21 cellular contexts compared by ENCODE assay signal in the genomic region with DNA sequence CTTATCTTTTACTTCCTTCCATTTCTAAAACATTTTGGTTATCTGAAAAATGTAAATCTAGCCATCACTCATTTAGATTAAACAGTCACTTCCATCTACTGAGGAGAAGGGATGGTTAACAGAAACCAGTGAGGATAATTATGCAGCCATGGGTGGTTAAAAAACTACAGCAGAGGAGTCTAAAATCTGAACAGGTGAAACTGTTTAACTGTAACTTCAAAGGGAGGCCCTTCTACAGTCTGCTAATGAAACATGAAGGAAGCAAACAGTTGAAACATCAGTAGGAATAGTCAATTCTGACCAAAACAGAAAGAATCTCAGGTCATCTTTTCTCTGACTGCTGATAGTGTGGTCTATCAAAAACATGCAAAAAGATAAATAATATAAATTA.
A peak's percentile ranks its signal among the peaks of the same experiment; 100 is the strongest.
DNase-seq lines count a peak whose midpoint lies in the region; ATAC-seq, FAIRE-seq and TF ChIP-seq lines count a peak whose summit lies in the region.
"Had no signal": no experiment of that assay in that cellular context is flagged by ENCODE, and none has a peak within 500 bp of the region (broad histone marks: within the 10 kb centered on the region; RNA-seq: fewer than 3 reads in every experiment).

No MANE protein-coding gene starts in this region.

- POLR2A ChIA-PET in GM12878 (lab: Charles Lee), result interaction anchor here (0.6 to 1.0 kb wide), 2 partner anchors 9 to 266 kb away, joined by 4 read pairs; no protein-coding TSS in a partner anchor
- POLR2A ChIA-PET in PC-9 (lab: Charles Lee; ENCODE audit: unreplicated experiment), result interaction anchor here (0.6 kb wide), 1 partner anchor 37 kb away, joined by 28 read pairs; no protein-coding TSS in a partner anchor

- DNase-seq in activated CD4-positive, alpha-beta T cell treated with anti-CD3 and anti-CD28 coated beads, Interleukin-2, amount 10 ng/mL, durations not matched to agents 24 days and 14 days, result no peak
- DNase-seq in activated CD4-positive, alpha-beta T cell treated with anti-CD3 and anti-CD28 coated beads, Interleukin-2, amount 50 U/mL, for 1 hour, result no peak
- DNase-seq in GM12878 (ENCODE audit: low read depth, low spot score), result no peak
- DNase-seq in DMS79 (lab: John Stamatoyannopoulos, UW), result no peak
- DNase-seq in PC-9, result no peak
- no peak for DNase-seq in mammary epithelial cell
- DNase-seq: adrenal gland; colonic mucosa; DMS79 treated with DMSO at 0.1 percent for 48 hours; naive B cell; NCI-H1105; NCI-H2081; NK-92 treated with Interleukin-12 subunit alpha and Interleukin-12 subunit beta, amount 100 ng/mL, for 24 hours; occipital lobe; stimulated activated CD4-positive, alpha-beta T cell treated with anti-CD3 and anti-CD28 coated beads, Interleukin-4, amount 100 ng/mL, for 1 hour; upper lobe of left lung had no signal

- BruUV-seq in GM12878 (replicated peaks; lab: Mats Ljungman, UMichigan), result no TSS peak
- BruUV-seq in PC-9 (replicated peaks; lab: Mats Ljungman, UMichigan), result no TSS peak
- no TSS peak for BruUV-seq in mammary epithelial cell (replicated peaks; lab: Mats Ljungman, UMichigan)

- no peaks in the 10 kb centered on the region for H3K9me3 ChIP-seq in GM12878 (replicated peaks; ENCODE audit: control insufficient read depth, insufficient read depth, low read length)
- H3K9me3 ChIP-seq in PC-9 (ENCODE audit: insufficient read depth, low read depth), result no peaks in the 10 kb centered on the region
- no peaks in the 10 kb centered on the region for H3K9me3 ChIP-seq in mammary epithelial cell (replicated peaks; ENCODE audit: insufficient read depth, low read length)
- H3K9me3 ChIP-seq: adrenal gland, colonic mucosa, upper lobe of left lung had no signal

- peak overlapping the region; percentile 58 for H3K27ac ChIP-seq in GM12878 (ENCODE audit: control insufficient read depth, insufficient read depth)
- no peak overlapping the region for H3K27ac ChIP-seq in PC-9
- H3K27ac ChIP-seq in mammary epithelial cell (ENCODE audit: insufficient read depth, low read depth, low read length), result no peak overlapping the region
- H3K27ac ChIP-seq: adrenal gland, colonic mucosa, upper lobe of left lung had no signal

- dilution Hi-C loops in mammary epithelial cell (cut with HindIII; ENCODE audit: low sequenced_read_pairs), result loop anchor here (5.0 kb wide), 1 partner anchor 75 kb away; no protein-coding TSS in a partner anchor

- ATAC-seq in GM18907 (IDR thresholded peaks at IDR 0.05; ENCODE audit: unreplicated experiment) (peak; percentile 41), HG02852 (IDR thresholded peaks at IDR 0.05; ENCODE audit: unreplicated experiment) (peak; percentile 54), GM12878 (peak; percentile 81)
- ATAC-seq: WTC11 had no signal

- H3K4me1 ChIP-seq in GM12878 (ENCODE audit: control insufficient read depth, insufficient read depth, low read length) (peaks cover 11% of the 10 kb centered on the region), PC-9 (replicated peaks; ENCODE audit: insufficient read depth) (no peaks in the 10 kb centered on the region), mammary epithelial cell (ENCODE audit: insufficient read depth, low read length) (no peaks in the 10 kb centered on the region)
- H3K4me1 ChIP-seq: adrenal gland, colonic mucosa, upper lobe of left lung had no signal

- 0 out of 4 replicates have a peak, but pooled peaks of 1 of the 2 experiments have one; percentile 5 for TF ChIP-seq EP300 in GM12878 (IDR thresholded peaks at IDR 0.05; ENCODE audit: borderline replicate concordance in 1 of 2, control insufficient read depth in 1 of 2, low read depth in 2 of 2, low read length in 2 of 2)

- intact Hi-C loops in activated CD4-positive, alpha-beta T cell treated with anti-CD3 and anti-CD28 coated beads, Interleukin-2, amount 10 ng/mL, durations not matched to agents 24 days and 14 days (cut with micrococcal nuclease), result no loop called here
- intact Hi-C loops in GM12878 (cut with micrococcal nuclease; ENCODE audit: unreplicated experiment) (loop anchor here (5.0 to 10.0 kb wide), 2 partner anchors 192 to 390 kb away; no protein-coding TSS in a partner anchor), PC-9 (cut with micrococcal nuclease; ENCODE audit: unreplicated experiment) (loop anchor here (10.0 kb wide), 1 partner anchor 542 kb away; no protein-coding TSS in a partner anchor), mammary epithelial cell (cut with micrococcal nuclease) (loop anchor here (10.0 kb wide), 1 partner anchor 352 kb away; no protein-coding TSS in a partner anchor)

- H3K27me3 ChIP-seq in GM12878 (replicated peaks in 1 of 2; ENCODE audit: control insufficient read depth in 2 of 2, insufficient read depth in 2 of 2, low read length in 1 of 2) (no peaks in the 10 kb centered on the region), PC-9 (ENCODE audit: insufficient read depth, low read depth) (no peaks in the 10 kb centered on the region), mammary epithelial cell (ENCODE audit: insufficient read depth, low read length) (no peaks in the 10 kb centered on the region)
- H3K27me3 ChIP-seq: adrenal gland, colonic mucosa, upper lobe of left lung had no signal

- peaks cover 31% of the 10 kb centered on the region for H3K4me1 Mint-ChIP-seq in activated CD4-positive, alpha-beta T cell treated with anti-CD3 and anti-CD28 coated beads, Interleukin-2, amount 10 ng/mL, durations not matched to agents 24 days and 14 days
- H3K4me1 Mint-ChIP-seq: memory B cell, WTC11 had no signal

- CTCF ChIA-PET in GM12878 (lab: Yijun Ruan, JAX) (interaction anchor here (0.9 to 2.3 kb wide), 4 partner anchors 10 to 98 kb away, joined by 3 to 6 read pairs (median 4); no protein-coding TSS in a partner anchor), PC-9 (lab: Charles Lee) (interaction anchor here (0.7 kb wide), 1 partner anchor 1304 kb away, joined by 6 read pairs; no protein-coding TSS in a partner anchor), mammary epithelial cell (lab: Charles Lee; ENCODE audit: low non-redundant PET) (no interaction called here)

- H3K4me3 ChIP-seq in GM12878 (no peak overlapping the region), PC-9 (no peak overlapping the region), mammary epithelial cell (replicated peaks in 1 of 3; ENCODE audit: insufficient read depth in 1 of 3, low read depth in 2 of 3, low read length in 3 of 3) (no peak overlapping the region)
- H3K4me3 ChIP-seq: adrenal gland, colonic mucosa, smooth muscle cell, upper lobe of left lung had no signal

- TF ChIP-seq RAD21 in GM12878 (IDR thresholded peaks at IDR 0.05; ENCODE audit: insufficient read depth, low read depth, low read length), result no peak

- H3K79me2 ChIP-seq in GM12878 (ENCODE audit: control insufficient read depth, insufficient read depth, low read length) (no peaks in the 10 kb centered on the region), PC-9 (ENCODE audit: low read depth) (no peaks in the 10 kb centered on the region), mammary epithelial cell (ENCODE audit: insufficient read depth, low read length) (peaks cover 6% of the 10 kb centered on the region)

- H4K20me1 ChIP-seq in GM12878 (ENCODE audit: control insufficient read depth, insufficient read depth), result no peaks in the 10 kb centered on the region
- H4K20me1 ChIP-seq in PC-9 (ENCODE audit: insufficient read depth), result no peaks in the 10 kb centered on the region
- no peaks in the 10 kb centered on the region for H4K20me1 ChIP-seq in mammary epithelial cell (ENCODE audit: insufficient read depth, low read length)

- no peaks in the 10 kb centered on the region for H3K9me2 ChIP-seq in PC-9 (ENCODE audit: insufficient read depth)

- no peaks in the 10 kb centered on the region for H3K36me3 Mint-ChIP-seq in activated CD4-positive, alpha-beta T cell treated with anti-CD3 and anti-CD28 coated beads, Interleukin-2, amount 10 ng/mL, durations not matched to agents 24 days and 14 days (ENCODE audit: low read depth)
- H3K36me3 Mint-ChIP-seq: naive B cell had no signal

- H3K4me2 ChIP-seq in GM12878 (ENCODE audit: control insufficient read depth, insufficient read depth) (peak overlapping the region; percentile 64), PC-9 (no peak overlapping the region), mammary epithelial cell (ENCODE audit: insufficient read depth, low read depth, low read length) (no peak overlapping the region)
- H3K4me2 ChIP-seq: smooth muscle cell had no signal

- no peak for TF ChIP-seq POLR2A in GM12878 (IDR thresholded peaks at IDR 0.05; ENCODE audit: low read depth, low read length)

- H2AFZ ChIP-seq in GM12878 (ENCODE audit: control insufficient read depth, low read depth, low read length) (no peak overlapping the region; the same call in 1 of the 2 replicates), PC-9 (no peak overlapping the region), mammary epithelial cell (ENCODE audit: low read depth, low read length) (no peak overlapping the region)

- H3K27me3 Mint-ChIP-seq in activated CD4-positive, alpha-beta T cell treated with anti-CD3 and anti-CD28 coated beads, Interleukin-2, amount 10 ng/mL, durations not matched to agents 24 days and 14 days, result no peaks in the 10 kb centered on the region
- H3K27me3 Mint-ChIP-seq: memory B cell, naive B cell had no signal

- H3K9me3 Mint-ChIP-seq in activated CD4-positive, alpha-beta T cell treated with anti-CD3 and anti-CD28 coated beads, Interleukin-2, amount 10 ng/mL, durations not matched to agents 24 days and 14 days, result no peaks in the 10 kb centered on the region
- H3K9me3 Mint-ChIP-seq: memory B cell, WTC11 had no signal

- RAD21 ChIA-PET in GM12878 (lab: Charles Lee; ENCODE audit: unreplicated experiment), result interaction anchor here (0.7 to 1.4 kb wide), 4 partner anchors 16 to 378 kb away, joined by 3 to 10 read pairs (median 3); no protein-coding TSS in a partner anchor

- H3K9ac ChIP-seq in GM12878 (ENCODE audit: control insufficient read depth, insufficient read depth, low read length), result no peak overlapping the region
- no peak overlapping the region for H3K9ac ChIP-seq in mammary epithelial cell (ENCODE audit: insufficient read depth, low read length)

- TF ChIP-seq CTCF in GM12878 (IDR thresholded peaks at IDR 0.05 in 2 of 3, conservative IDR thresholded peaks at IDR 0.05 in 1 of 3; ENCODE audit: control insufficient read depth in 2 of 3, extremely low read depth in 1 of 3, insufficient read depth in 1 of 3, low read depth in 3 of 3, low read length in 3 of 3) (no peak), PC-9 (conservative IDR thresholded peaks at IDR 0.05) (no peak), mammary epithelial cell (conservative IDR thresholded peaks at IDR 0.05 in 1 of 2, IDR thresholded peaks at IDR 0.05 in 1 of 2; ENCODE audit: extremely low read depth in 1 of 2, insufficient read depth in 1 of 2, low read depth in 1 of 2, low read length in 2 of 2) (no peak)

- H3K36me3 ChIP-seq in GM12878 (ENCODE audit: control insufficient read depth in 2 of 2, insufficient read depth in 2 of 2, low read length in 1 of 2) (no peaks in the 10 kb centered on the region), PC-9 (ENCODE audit: low read depth) (no peaks in the 10 kb centered on the region), mammary epithelial cell (ENCODE audit: insufficient read depth, low read length) (no peaks in the 10 kb centered on the region)
- H3K36me3 ChIP-seq: adrenal gland, colonic mucosa, upper lobe of left lung had no signal

- H3K4me3 Mint-ChIP-seq in activated CD4-positive, alpha-beta T cell treated with anti-CD3 and anti-CD28 coated beads, Interleukin-2, amount 10 ng/mL, durations not matched to agents 24 days and 14 days, result no peak overlapping the region
- H3K4me3 Mint-ChIP-seq: memory B cell, naive B cell, WTC11 had no signal

- peak overlapping the region; percentile 55 for H3K27ac Mint-ChIP-seq in activated CD4-positive, alpha-beta T cell treated with anti-CD3 and anti-CD28 coated beads, Interleukin-2, amount 10 ng/mL, durations not matched to agents 24 days and 14 days
- H3K27ac Mint-ChIP-seq: memory B cell, naive B cell, WTC11 had no signal

- peaks cover 2% of the 10 kb centered on the region; the same call in 1 of the 2 replicates for H3F3A ChIP-seq in PC-9 (ENCODE audit: insufficient read depth, low read depth)

- peak; percentile 41 for FAIRE-seq in GM12878 (lab: Jason Lieb, UNC)

- in situ Hi-C loops in GM12878 (cut with MboI), result no loop called here
- in situ Hi-C loops in mammary epithelial cell (cut with MboI; ENCODE audit: low sequenced_read_pairs in 2 of 2), result loop anchor here in 1 of 2 donors (10.0 kb wide), 1 partner anchor 92 kb away; no protein-coding TSS in a partner anchor

- SMC1A ChIA-PET in GM12878 (lab: Charles Lee; ENCODE audit: uncharacterized antibody, unreplicated experiment), result interaction anchor here (0.6 to 1.8 kb wide), 4 partner anchors 15 to 240 kb away, joined by 3 to 8 read pairs (median 5); no protein-coding TSS in a partner anchor
